30 cellular contexts compared by ENCODE assay signal in genomic region chr6:45902984-45903383, GRCh38.
"Had no signal": no experiment of that assay in that cellular context is flagged by ENCODE, and none has a peak within 500 bp of the region (broad histone marks: within the 10 kb centered on the region; RNA-seq: fewer than 3 reads in every experiment).

No MANE protein-coding gene starts in this region.

- H3K27ac ChIP-seq: PC-9, RWPE1, SJCRH30, SK-N-MC had no signal

- H3K4me2 ChIP-seq: PC-9 had no signal

- H2AFZ ChIP-seq: PC-9 had no signal

- H3K36me3 ChIP-seq: MG63, SJCRH30 had no signal

- ATAC-seq: Panc1, SK-N-SH treated with all-trans-retinoic acid at 6 μM for 48 hours had no signal

- H3K27me3 ChIP-seq: MG63, SJCRH30 had no signal

- H3K9me3 ChIP-seq: MG63, SJCRH30 had no signal

- H3K4me3 ChIP-seq: MG63, PC-9, SJCRH30, SK-N-MC had no signal

- DNase-seq: Kasumi-1, KG1, MG63, NCI-H1048, NCI-H1092 treated with DMSO at 0.1 percent for 48 hours, NCI-H1105 treated with DMSO at 0.1 percent for 48 hours, NCI-H1417 treated with DMSO at 0.1 percent for 48 hours, NCI-H146, NCI-H1694, NCI-H187, NCI-H1930, NCI-H2029 treated with DMSO at 0.1 percent for 48 hours, NCI-H2081 treated with DMSO at 0.1 percent for 48 hours, NCI-H2107, NCI-H2171, NCI-H226, NCI-H446 treated with DMSO at 0.1 percent for 48 hours, NCI-H510A, NCI-H524, NCI-H69, NCI-H748 treated with DMSO at 0.1 percent for 48 hours, NCI-H82, PC-9, SHP77, SIG-M5, SJCRH30 had no signal
